In genomic region chr15:88642514-88642913, GRCh38 we compare ENCODE assay signal across 8 cellular contexts. TPM values are rescaled to one million over a fixed set of nuclear protein-coding genes. Genes with fewer than 3 reads are reported as not detected.
DNase-seq lines count a peak whose midpoint lies in the region; ATAC-seq and TF ChIP-seq lines count a peak whose summit lies in the region.
"Not testable (repeated sequence)": the region's sequence is repeated elsewhere in the genome, so short reads cannot be mapped to it uniquely, and the experiment has no call there.

No MANE protein-coding gene starts in this region.

- POLR2A ChIA-PET in CD4-positive, alpha-beta T cell (lab: Charles Lee); activated CD4-positive, alpha-beta T cell treated with anti-CD3 and anti-CD28 coated beads for 36 hours (lab: Charles Lee): not testable (repeated sequence)

- not testable (repeated sequence) for H3K9me3 ChIP-seq in CD4-positive, alpha-beta T cell (ENCODE audit: control insufficient read depth, low read length); Karpas-422 (ENCODE audit: low read length); neutrophil

- H3K9ac ChIP-seq in Karpas-422 (ENCODE audit: low read length) = not testable (repeated sequence)

- H3K36me3 ChIP-seq in Karpas-422 (ENCODE audit: insufficient read depth, low read length) = not testable (repeated sequence)
- H3K36me3 ChIP-seq in neutrophil = peaks cover 53% of the 10 kb centered on the region

- H4K20me1 ChIP-seq in Karpas-422 (ENCODE audit: insufficient read depth, low read depth, low read length) = not testable (repeated sequence)

- H3K4me1 ChIP-seq in Karpas-422 (ENCODE audit: low read length) (peaks cover 92% of the 10 kb centered on the region), neutrophil (ENCODE audit: control insufficient read depth in 1 of 2, insufficient read depth in 1 of 2, low read depth in 1 of 2, low read length in 1 of 2) (peaks cover 47 to 55% of the 10 kb centered on the region in 2 experiments)

- not testable (repeated sequence) for H3K9me3 Mint-ChIP-seq in CD4-positive, alpha-beta T cell; activated CD4-positive, alpha-beta T cell treated with anti-CD3 and anti-CD28 coated beads for 36 hours (ENCODE audit: low read depth); activated T-cell treated with anti-CD3 and anti-CD28 coated beads, Interleukin-2, amount 50 U/mL, for 24 hours; activated naive CD8-positive, alpha-beta T cell treated with anti-CD3 and anti-CD28 coated beads for 36 hours; immature natural killer cell; stimulated activated naive CD8-positive, alpha-beta T cell treated with anti-CD3 and anti-CD28 coated beads, Interleukin-15, Interleukin-2, amounts not matched to agents 100 ng/mL and 50 ng/mL, for 24 hours

- CTCF ChIA-PET in CD4-positive, alpha-beta T cell (lab: Charles Lee) = interaction anchor here (0.5 to 0.6 kb wide), 2 partner anchors 18 to 374 kb away, joined by 3 read pairs; no protein-coding TSS in a partner anchor
- CTCF ChIA-PET in activated CD4-positive, alpha-beta T cell treated with anti-CD3 and anti-CD28 coated beads for 36 hours (lab: Charles Lee) = interaction anchor here (0.5 kb wide), 1 partner anchor 356 kb away, joined by 3 read pairs; no protein-coding TSS in a partner anchor

- not testable (repeated sequence) for ATAC-seq in CD4-positive, alpha-beta T cell (ENCODE audit: poor library complexity); activated CD4-positive, alpha-beta T cell treated with anti-CD3 and anti-CD28 coated beads for 36 hours

- not testable (repeated sequence) for TF ChIP-seq CTCF in CD4-positive, alpha-beta T cell (IDR thresholded peaks at IDR 0.05); neutrophil (IDR thresholded peaks at IDR 0.05)

- H3K27me3 Mint-ChIP-seq in CD4-positive, alpha-beta T cell; activated CD4-positive, alpha-beta T cell treated with anti-CD3 and anti-CD28 coated beads for 36 hours; activated T-cell treated with anti-CD3 and anti-CD28 coated beads, Interleukin-2, amount 50 U/mL, for 24 hours; activated naive CD8-positive, alpha-beta T cell treated with anti-CD3 and anti-CD28 coated beads for 36 hours; stimulated activated naive CD8-positive, alpha-beta T cell treated with anti-CD3 and anti-CD28 coated beads, Interleukin-15, Interleukin-2, amounts not matched to agents 100 ng/mL and 50 ng/mL, for 24 hours: not testable (repeated sequence)
- peaks cover 19 to 20% (median 20%) of the 10 kb centered on the region in 3 donors for H3K27me3 Mint-ChIP-seq in immature natural killer cell (ENCODE audit: low read depth in 3 of 3)

- H3K27ac ChIP-seq in CD4-positive, alpha-beta T cell (ENCODE audit: low read depth, low read length) = not testable (repeated sequence)
- H3K27ac ChIP-seq in Karpas-422 (ENCODE audit: low read length) (peak overlapping the region; percentile 92), neutrophil (peak overlapping the region; percentile 97)

- peak in 1 of 10 experiments; percentile 28 for DNase-seq in CD4-positive, alpha-beta T cell
- not testable (repeated sequence) for DNase-seq in Karpas-422; activated T-cell treated with anti-CD3 and anti-CD28 coated beads, Interleukin-2, amount 50 U/mL, for 24 hours; activated naive CD8-positive, alpha-beta T cell treated with anti-CD3 and anti-CD28 coated beads for 36 hours; immature natural killer cell
- DNase-seq in activated CD4-positive, alpha-beta T cell treated with anti-CD3 and anti-CD28 coated beads for 36 hours = peak; percentile 4

- not testable (repeated sequence) for H3K27me3 ChIP-seq in CD4-positive, alpha-beta T cell (ENCODE audit: control insufficient read depth, insufficient read depth, low read length); Karpas-422 (ENCODE audit: low read length); neutrophil

- peak overlapping the region; percentile 50 for H3K4me3 Mint-ChIP-seq in CD4-positive, alpha-beta T cell
- H3K4me3 Mint-ChIP-seq in activated CD4-positive, alpha-beta T cell treated with anti-CD3 and anti-CD28 coated beads for 36 hours; activated T-cell treated with anti-CD3 and anti-CD28 coated beads, Interleukin-2, amount 50 U/mL, for 24 hours: not testable (repeated sequence)
- peak overlapping the region; percentile 26 for H3K4me3 Mint-ChIP-seq in activated naive CD8-positive, alpha-beta T cell treated with anti-CD3 and anti-CD28 coated beads for 36 hours
- H3K4me3 Mint-ChIP-seq in immature natural killer cell = peak overlapping the region in 2 of 5 donors; percentile 15 to 51
- peak overlapping the region; percentile 44 for H3K4me3 Mint-ChIP-seq in stimulated activated naive CD8-positive, alpha-beta T cell treated with anti-CD3 and anti-CD28 coated beads, Interleukin-15, Interleukin-2, amounts not matched to agents 100 ng/mL and 50 ng/mL, for 24 hours

- peak overlapping the region; percentile 13 for H3K4me2 ChIP-seq in Karpas-422 (ENCODE audit: low read depth, low read length, poor library complexity, severe bottlenecking)

- not testable (repeated sequence) for H3K9me2 ChIP-seq in Karpas-422 (replicated peaks; ENCODE audit: insufficient read depth, low read length)

- not testable (repeated sequence) for H2AFZ ChIP-seq in Karpas-422 (ENCODE audit: low read length)

- not testable (repeated sequence) for H3K4me3 ChIP-seq in Karpas-422 (ENCODE audit: low read length); neutrophil (ENCODE audit: low read depth in 1 of 2, low read length in 1 of 2)

- H3K27ac Mint-ChIP-seq in CD4-positive, alpha-beta T cell = peak overlapping the region; percentile 95
- peak overlapping the region; percentile 59 for H3K27ac Mint-ChIP-seq in activated CD4-positive, alpha-beta T cell treated with anti-CD3 and anti-CD28 coated beads for 36 hours
- peak overlapping the region; percentile 65 for H3K27ac Mint-ChIP-seq in activated T-cell treated with anti-CD3 and anti-CD28 coated beads, Interleukin-2, amount 50 U/mL, for 24 hours
- peak overlapping the region; percentile 77 for H3K27ac Mint-ChIP-seq in activated naive CD8-positive, alpha-beta T cell treated with anti-CD3 and anti-CD28 coated beads for 36 hours
- H3K27ac Mint-ChIP-seq in immature natural killer cell = peak overlapping the region in 5 of 6 donors; percentile 81 to 98 (median 84)
- peak overlapping the region; percentile 78 for H3K27ac Mint-ChIP-seq in stimulated activated naive CD8-positive, alpha-beta T cell treated with anti-CD3 and anti-CD28 coated beads, Interleukin-15, Interleukin-2, amounts not matched to agents 100 ng/mL and 50 ng/mL, for 24 hours

- peaks cover 68% of the 10 kb centered on the region for H3K36me3 Mint-ChIP-seq in CD4-positive, alpha-beta T cell (ENCODE audit: low read depth)
- peaks cover 43% of the 10 kb centered on the region for H3K36me3 Mint-ChIP-seq in activated CD4-positive, alpha-beta T cell treated with anti-CD3 and anti-CD28 coated beads for 36 hours (ENCODE audit: low read depth)
- peaks cover 71% of the 10 kb centered on the region for H3K36me3 Mint-ChIP-seq in activated T-cell treated with anti-CD3 and anti-CD28 coated beads, Interleukin-2, amount 50 U/mL, for 24 hours (ENCODE audit: low read depth)
- H3K36me3 Mint-ChIP-seq in activated naive CD8-positive, alpha-beta T cell treated with anti-CD3 and anti-CD28 coated beads for 36 hours = peaks cover 50% of the 10 kb centered on the region
- peaks cover 25 to 35% (median 26%) of the 10 kb centered on the region in 3 donors for H3K36me3 Mint-ChIP-seq in immature natural killer cell
- peaks cover 48% of the 10 kb centered on the region for H3K36me3 Mint-ChIP-seq in stimulated activated naive CD8-positive, alpha-beta T cell treated with anti-CD3 and anti-CD28 coated beads, Interleukin-15, Interleukin-2, amounts not matched to agents 100 ng/mL and 50 ng/mL, for 24 hours (ENCODE audit: low read depth)

- H3K4me1 Mint-ChIP-seq in CD4-positive, alpha-beta T cell (ENCODE audit: low read depth) = peaks cover 79% of the 10 kb centered on the region
- H3K4me1 Mint-ChIP-seq in activated CD4-positive, alpha-beta T cell treated with anti-CD3 and anti-CD28 coated beads for 36 hours = peaks cover 78% of the 10 kb centered on the region
- peaks cover 84% of the 10 kb centered on the region for H3K4me1 Mint-ChIP-seq in activated T-cell treated with anti-CD3 and anti-CD28 coated beads, Interleukin-2, amount 50 U/mL, for 24 hours (ENCODE audit: low read depth)
- peaks cover 61% of the 10 kb centered on the region for H3K4me1 Mint-ChIP-seq in activated naive CD8-positive, alpha-beta T cell treated with anti-CD3 and anti-CD28 coated beads for 36 hours
- H3K4me1 Mint-ChIP-seq in immature natural killer cell = peaks cover 70% of the 10 kb centered on the region in 2 donors
- H3K4me1 Mint-ChIP-seq in stimulated activated naive CD8-positive, alpha-beta T cell treated with anti-CD3 and anti-CD28 coated beads, Interleukin-15, Interleukin-2, amounts not matched to agents 100 ng/mL and 50 ng/mL, for 24 hours (ENCODE audit: low read depth) = peaks cover 75% of the 10 kb centered on the region

- intact Hi-C loops in CD4-positive, alpha-beta T cell (cut with DNase I, micrococcal nuclease); activated CD4-positive, alpha-beta T cell treated with anti-CD3 and anti-CD28 coated beads for 36 hours (cut with DNase I, micrococcal nuclease): not testable (repeated sequence)

- H3K79me2 ChIP-seq in Karpas-422 (ENCODE audit: low read length) = peaks cover 13% of the 10 kb centered on the region

RNA-seq across cellular contexts. Expression of gene ISG20, which starts 3.7 kb away (rescaled TPM):
- total RNA-seq in CD4-positive, alpha-beta T cell = 100 to 1,000 TPM; 152 to 157 TPM
- total RNA-seq in Karpas-422 (2014; rRNA removed; shearing (Covaris generic); ENCODE audit: low replicate concordance) = 112 and 259 TPM in 2 replicates
- total RNA-seq in activated CD4-positive, alpha-beta T cell treated with anti-CD3 and anti-CD28 coated beads for 36 hours = 100 to 1,000 TPM; 107 to 120 TPM
- 100 to 1,000 TPM; 108 to 110 TPM for total RNA-seq in activated naive CD8-positive, alpha-beta T cell treated with anti-CD3 and anti-CD28 coated beads for 36 hours
- polyA plus RNA-seq in immature natural killer cell = 100 to 1,000 TPM; 286 to 365 (median 342) TPM

RNA-seq across cellular contexts. Expression of gene AEN, which starts 21.4 kb away (rescaled TPM):
- total RNA-seq in CD4-positive, alpha-beta T cell = 10 to 100 TPM; 40.7 to 43.7 TPM
- 18.1 and 36.3 TPM in 2 replicates for total RNA-seq in Karpas-422 (2014; rRNA removed; shearing (Covaris generic); ENCODE audit: low replicate concordance)
- 10 to 100 TPM; 42.8 to 52.9 TPM for total RNA-seq in activated CD4-positive, alpha-beta T cell treated with anti-CD3 and anti-CD28 coated beads for 36 hours
- total RNA-seq in activated naive CD8-positive, alpha-beta T cell treated with anti-CD3 and anti-CD28 coated beads for 36 hours = 10 to 100 TPM; 76.1 to 81.8 TPM
- polyA plus RNA-seq in immature natural killer cell = 10 to 100 TPM; 11.6 to 17.8 (median 12.1) TPM
